ENCODE assay signal across 8 cellular contexts in the genomic region with DNA sequence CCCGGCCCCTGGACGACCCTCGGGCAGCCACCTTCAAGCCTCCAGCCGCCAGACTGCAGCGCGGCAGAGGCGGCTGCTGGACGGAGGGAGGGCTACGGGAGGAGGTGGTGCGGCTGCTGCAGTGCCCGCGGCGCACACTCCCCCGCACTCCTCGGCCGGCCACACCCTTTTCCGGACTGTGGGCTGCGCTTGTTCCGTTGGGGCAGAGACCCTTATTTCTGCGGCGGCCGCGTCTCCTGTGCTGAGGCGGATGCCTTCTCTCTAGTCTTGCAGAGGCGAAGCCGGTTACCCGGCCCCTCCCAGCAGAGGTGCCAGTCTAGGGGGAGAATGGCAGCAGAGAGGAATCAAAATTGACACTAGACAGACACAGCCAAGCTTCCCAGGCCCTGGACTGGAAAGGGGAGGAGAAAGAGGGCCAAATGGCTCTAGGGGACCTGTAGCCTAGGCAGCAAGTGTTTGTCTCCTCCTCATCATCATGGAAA. TPM values are rescaled to one million over a fixed set of nuclear protein-coding genes. Genes with fewer than 3 reads are reported as not detected.
A peak's percentile ranks its signal among the peaks of the same experiment; 100 is the strongest.
DNase-seq lines count a peak whose midpoint lies in the region; ATAC-seq and TF ChIP-seq lines count a peak whose summit lies in the region.

No MANE protein-coding gene starts in this region.

- intact Hi-C loops in upper lobe of right lung (cut with DNase I), result loop anchor here (10.0 kb wide), 1 partner anchor 46 kb away; no protein-coding TSS in a partner anchor

- H3K4me3 ChIP-seq in upper lobe of right lung, result peak overlapping the region; percentile 77

- no peaks in the 10 kb centered on the region for H3K27me3 ChIP-seq in foreskin keratinocyte
- no peaks in the 10 kb centered on the region for H3K27me3 ChIP-seq in upper lobe of right lung

- no peaks in the 10 kb centered on the region for H3K9me3 ChIP-seq in upper lobe of right lung

- DNase-seq in GF-D8 (lab: John Stamatoyannopoulos, UW) (peak; percentile 79), RPMI7951 (ENCODE audit: low read depth) (peak; percentile 74), foreskin keratinocyte (peak in 1 of 2 donors; percentile 22), omental fat pad (ENCODE audit: low spot score) (no peak), upper lobe of right lung (peak; percentile 88), NCI-H2171 treated with DMSO at 0.1 percent for 48 hours (lab: John Stamatoyannopoulos, UW) (no peak)
- peak; percentile 53 for DNase-seq in activated T-helper 9 cell treated with anti-CD3 and anti-CD28 coated beads, Interleukin-2, amount 50 U/mL, for 16 hours (ENCODE audit: low read depth)

- ATAC-seq in HG02642 (IDR thresholded peaks at IDR 0.05; ENCODE audit: poor library complexity, unreplicated experiment) (peak; percentile 32), foreskin keratinocyte (peak; percentile 9), omental fat pad (ENCODE audit: low FRiP score) (peak; percentile 20), upper lobe of right lung (peak; percentile 66)

- H3K36me3 ChIP-seq in upper lobe of right lung, result peaks cover 43% of the 10 kb centered on the region

- H3K4me1 ChIP-seq in foreskin keratinocyte (peaks cover 5% of the 10 kb centered on the region), upper lobe of right lung (peaks cover 43% of the 10 kb centered on the region)

- H3K27ac ChIP-seq in foreskin keratinocyte, result peak overlapping the region; percentile 65
- H3K27ac ChIP-seq in upper lobe of right lung, result peak overlapping the region; percentile 79

- no peak for TF ChIP-seq CTCF in foreskin keratinocyte (conservative IDR thresholded peaks at IDR 0.05)
- no peak for TF ChIP-seq CTCF in omental fat pad (IDR thresholded peaks at IDR 0.05)
- no peak for TF ChIP-seq CTCF in upper lobe of right lung (IDR thresholded peaks at IDR 0.05)

RNA-seq across cellular contexts. Expression of a gene that starts 1.2 kb away (rescaled TPM):
- 179 and 193 TPM in 2 replicates for total RNA-seq in RPMI7951 (2014; rRNA removed; shearing (Covaris generic))
- total RNA-seq in foreskin keratinocyte (144 and 152 TPM in 2 replicates), omental fat pad (100 to 1,000 TPM; 129 to 447 (median 345) TPM), upper lobe of right lung (101 TPM)
- 97.9 and 105 TPM in 2 replicates for polyA plus RNA-seq in foreskin keratinocyte

RNA-seq across cellular contexts. Expression of a gene that starts 11.2 kb away (rescaled TPM):
- total RNA-seq in RPMI7951 (2014; rRNA removed; shearing (Covaris generic)), result 3.1 and 3.3 TPM in 2 replicates
- 2.4 and 2.9 TPM in 2 replicates for total RNA-seq in foreskin keratinocyte
- polyA plus RNA-seq in foreskin keratinocyte, result 1.4 and 1.5 TPM in 2 replicates
- total RNA-seq in omental fat pad, result 1 to 10 TPM; 3.5 to 5.5 (median 4.9) TPM
- 8.4 TPM for total RNA-seq in upper lobe of right lung

RNA-seq across cellular contexts. Expression of a gene that starts 12.8 kb away (rescaled TPM):
- 2,792 and 3,380 TPM in 2 replicates for total RNA-seq in RPMI7951 (2014; rRNA removed; shearing (Covaris generic))
- total RNA-seq in foreskin keratinocyte (4,994 and 5,148 TPM in 2 replicates), omental fat pad (1,000 to 10,000 TPM; 2,553 to 3,094 (median 2,929) TPM), upper lobe of right lung (2,726 TPM)
- polyA plus RNA-seq in foreskin keratinocyte, result 7,188 and 7,608 TPM in 2 replicates

RNA-seq across cellular contexts. Expression of a gene that starts 23.1 kb away (rescaled TPM):
- total RNA-seq in RPMI7951 (2014; rRNA removed; shearing (Covaris generic)), result 62.7 and 64.5 TPM in 2 replicates
- 72.0 and 81.4 TPM in 2 replicates for total RNA-seq in foreskin keratinocyte
- polyA plus RNA-seq in foreskin keratinocyte, result 93.6 and 101 TPM in 2 replicates
- 10 to 100 TPM; 25.8 to 42.4 (median 31.8) TPM for total RNA-seq in omental fat pad
- 19.5 TPM for total RNA-seq in upper lobe of right lung

RNA-seq across cellular contexts. Expression of a gene that starts 24.9 kb away (rescaled TPM):
- 184 and 190 TPM in 2 replicates for total RNA-seq in RPMI7951 (2014; rRNA removed; shearing (Covaris generic))
- 259 and 335 TPM in 2 replicates for total RNA-seq in foreskin keratinocyte
- 213 and 297 TPM in 2 replicates for polyA plus RNA-seq in foreskin keratinocyte
- 100 to 1,000 TPM in 3 of 4 donors, 10 to 100 TPM in 1; 90.2 to 232 (median 119) TPM for total RNA-seq in omental fat pad
- total RNA-seq in upper lobe of right lung, result 71.4 TPM

Comparison
In these comparisons a context has a peak if more than half of its experiments do, and no peak if none do; other contexts are left out.
1. DNase-seq: peak in GF-D8 (single experiment), RPMI7951 (single experiment), activated T-helper 9 cell treated with anti-CD3 and anti-CD28 coated beads, Interleukin-2, amount 50 U/mL, for 16 hours (single experiment) and upper lobe of right lung (single experiment); none in omental fat pad (single experiment) and NCI-H2171 treated with DMSO at 0.1 percent for 48 hours (single experiment).
2. ATAC-seq: peak in every context shown above with its lines; median percentile 66 in upper lobe of right lung; 32 in HG02642; 20 in omental fat pad; 9 in foreskin keratinocyte.